Comparison of ENCODE assay signal across 1 cellular context in genomic region chr10:43645866-43646265, GRCh38.
TF ChIP-seq lines count a peak whose summit lies in the region.

No MANE protein-coding gene starts in this region.

TF ChIP-seq in liver, 16 proteins besides CTCF, POLR2A, EP300 and RAD21 (continued from another document):
- TF ChIP-seq REST (IDR thresholded peaks at IDR 0.05) (no peak), RXRA (IDR thresholded peaks at IDR 0.05) (no peak), EGR1 (IDR thresholded peaks at IDR 0.05; ENCODE audit: low read depth in 2 of 2) (no peak), JUND (IDR thresholded peaks at IDR 0.05) (no peak), NR2F2 (IDR thresholded peaks at IDR 0.05) (no peak)
